1 cellular context compared by ENCODE assay signal in the genomic region with DNA sequence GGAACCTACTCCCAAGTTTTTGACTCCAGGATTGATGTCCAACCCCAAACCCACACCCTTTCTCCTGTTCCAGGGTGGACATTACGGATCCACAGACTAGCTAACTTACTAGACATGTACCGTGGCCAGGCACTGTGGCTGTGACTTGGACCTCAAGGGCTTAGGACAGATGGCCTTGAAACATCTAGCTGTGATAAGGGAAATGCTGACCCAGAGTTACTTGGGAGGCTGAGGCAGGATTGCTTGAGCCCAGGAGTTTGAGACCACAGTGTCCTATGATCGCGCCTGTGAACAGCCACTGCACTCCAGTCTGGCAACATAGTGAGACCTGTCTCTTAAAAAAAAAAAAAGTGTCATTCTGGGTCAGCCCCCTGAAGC.
TF ChIP-seq lines count a peak whose summit lies in the region.

No MANE protein-coding gene starts in this region.

TF ChIP-seq in K562, 482 proteins besides CTCF, POLR2A, EP300 and RAD21:
- no peak for TF ChIP-seq CTBP1 (IDR thresholded peaks at IDR 0.05; ENCODE audit: borderline replicate concordance)
- TF ChIP-seq ZNF316 (IDR thresholded peaks at IDR 0.05), result peak; percentile 55
